ENCODE assay signal across 2 cellular contexts in genomic region chr17:63486317-63487013, GRCh38.
TF ChIP-seq lines count a peak whose summit lies in the region.

No MANE protein-coding gene starts in this region.

TF ChIP-seq in SK-N-SH, 30 proteins besides CTCF, POLR2A, EP300 and RAD21 (continued from another document):
- TF ChIP-seq PBX3 (IDR thresholded peaks at IDR 0.05) (no peak), MEF2A (IDR thresholded peaks at IDR 0.05; ENCODE audit: borderline replicate concordance, low read depth) (no peak), EZH2phosphoT487 (IDR thresholded peaks at IDR 0.05; ENCODE audit: borderline replicate concordance, low read depth) (no peak), MXI1 (IDR thresholded peaks at IDR 0.05; ENCODE audit: low read depth, low read length) (no peak)
- TF ChIP-seq, protein P1, sequence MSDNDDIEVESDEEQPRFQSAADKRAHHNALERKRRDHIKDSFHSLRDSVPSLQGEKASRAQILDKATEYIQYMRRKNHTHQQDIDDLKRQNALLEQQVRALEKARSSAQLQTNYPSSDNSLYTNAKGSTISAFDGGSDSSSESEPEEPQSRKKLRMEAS (IDR thresholded peaks at IDR 0.05; ENCODE audit: low read depth): no peak

TF ChIP-seq in SK-N-SH treated with all-trans-retinoic acid at 6 μM for 48 hours, 23 proteins besides CTCF, POLR2A, EP300 and RAD21 (continued from another document):
- TF ChIP-seq POU6F1 (CRISPR knock-in tag; IDR thresholded peaks at IDR 0.05; ENCODE audit: borderline replicate concordance, low read depth) (no peak), TSHZ2 (CRISPR knock-in tag; IDR thresholded peaks at IDR 0.05) (no peak), ISL1 (CRISPR knock-in tag; IDR thresholded peaks at IDR 0.05) (no peak), CSDC2 (CRISPR knock-in tag; IDR thresholded peaks at IDR 0.05) (no peak), TCF4 (CRISPR knock-in tag; IDR thresholded peaks at IDR 0.05; ENCODE audit: borderline replicate concordance) (no peak), BACH2 (CRISPR knock-in tag; IDR thresholded peaks at IDR 0.05; ENCODE audit: borderline replicate concordance) (no peak), OSR1 (CRISPR knock-in tag; IDR thresholded peaks at IDR 0.05) (no peak), RARB (CRISPR knock-in tag; IDR thresholded peaks at IDR 0.05) (no peak), SNAI2 (CRISPR knock-in tag; IDR thresholded peaks at IDR 0.05) (no peak), TOX (CRISPR knock-in tag; IDR thresholded peaks at IDR 0.05; ENCODE audit: borderline replicate concordance) (no peak), GLIS3 (CRISPR knock-in tag; IDR thresholded peaks at IDR 0.05) (no peak), ZNF565 (CRISPR knock-in tag; conservative IDR thresholded peaks at IDR 0.05; ENCODE audit: low read depth) (no peak)
TF ChIP-seq in SK-N-SH treated with all-trans-retinoic acid at 6 μM for 48 hours: peak in this region for 0.
